Comparison of ENCODE assay signal across 1 cellular context in genomic region chr18:40708726-40709125, GRCh38.
TF ChIP-seq lines count a peak whose summit lies in the region.

No MANE protein-coding gene starts in this region.

TF ChIP-seq in WTC11, 78 proteins besides CTCF, POLR2A, EP300 and RAD21 (continued from another document):
- TF ChIP-seq, protein P1, sequence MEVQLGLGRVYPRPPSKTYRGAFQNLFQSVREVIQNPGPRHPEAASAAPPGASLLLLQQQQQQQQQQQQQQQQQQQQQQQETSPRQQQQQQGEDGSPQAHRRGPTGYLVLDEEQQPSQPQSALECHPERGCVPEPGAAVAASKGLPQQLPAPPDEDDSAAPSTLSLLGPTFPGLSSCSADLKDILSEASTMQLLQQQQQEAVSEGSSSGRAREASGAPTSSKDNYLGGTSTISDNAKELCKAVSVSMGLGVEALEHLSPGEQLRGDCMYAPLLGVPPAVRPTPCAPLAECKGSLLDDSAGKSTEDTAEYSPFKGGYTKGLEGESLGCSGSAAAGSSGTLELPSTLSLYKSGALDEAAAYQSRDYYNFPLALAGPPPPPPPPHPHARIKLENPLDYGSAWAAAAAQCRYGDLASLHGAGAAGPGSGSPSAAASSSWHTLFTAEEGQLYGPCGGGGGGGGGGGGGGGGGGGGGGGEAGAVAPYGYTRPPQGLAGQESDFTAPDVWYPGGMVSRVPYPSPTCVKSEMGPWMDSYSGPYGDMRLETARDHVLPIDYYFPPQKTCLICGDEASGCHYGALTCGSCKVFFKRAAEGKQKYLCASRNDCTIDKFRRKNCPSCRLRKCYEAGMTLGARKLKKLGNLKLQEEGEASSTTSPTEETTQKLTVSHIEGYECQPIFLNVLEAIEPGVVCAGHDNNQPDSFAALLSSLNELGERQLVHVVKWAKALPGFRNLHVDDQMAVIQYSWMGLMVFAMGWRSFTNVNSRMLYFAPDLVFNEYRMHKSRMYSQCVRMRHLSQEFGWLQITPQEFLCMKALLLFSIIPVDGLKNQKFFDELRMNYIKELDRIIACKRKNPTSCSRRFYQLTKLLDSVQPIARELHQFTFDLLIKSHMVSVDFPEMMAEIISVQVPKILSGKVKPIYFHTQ (CRISPR knock-in tag; IDR thresholded peaks at IDR 0.05), result no peak
- no peak for TF ChIP-seq TEAD1 (CRISPR knock-in tag; IDR thresholded peaks at IDR 0.05)
